In genomic region chr14:102554835-102555819, GRCh38 we compare ENCODE assay signal across 8 cellular contexts. TPM values are rescaled to one million over a fixed set of nuclear protein-coding genes. Genes with fewer than 3 reads are reported as not detected.
DNase-seq lines count a peak whose midpoint lies in the region; ATAC-seq and TF ChIP-seq lines count a peak whose summit lies in the region.

No MANE protein-coding gene starts in this region.

- no peak for ATAC-seq in GM21515 (IDR thresholded peaks at IDR 0.05; ENCODE audit: unreplicated experiment)

- H3K9me3 ChIP-seq in SJSA1 (replicated peaks) (no peaks in the 10 kb centered on the region), adrenal gland (replicated peaks in 1 of 3) (no peaks in the 10 kb centered on the region), iPS-18a (ENCODE audit: control insufficient read depth, low read depth, low read length) (no peaks in the 10 kb centered on the region)

- DNase-seq in NOMO-1 (lab: John Stamatoyannopoulos, UW; ENCODE audit: unreplicated experiment in 2 of 2) = peak; percentile 16 to 30
- no peak for DNase-seq in NOMO-1 treated with dmso at 0.1 percent for 144 hours (lab: John Stamatoyannopoulos, UW; ENCODE audit: unreplicated experiment)
- DNase-seq in SJSA1 (ENCODE audit: low read depth in 1 of 2, low spot score in 2 of 2) = peak in 1 of 2 experiments; percentile 41
- DNase-seq in adrenal gland = peak in 6 of 7 donors; percentile 32 to 60 (median 44)
- DNase-seq in stimulated activated CD4-positive, alpha-beta T cell treated with anti-CD3 and anti-CD28 coated beads, Interleukin-12 subunit alpha, Interleukin-12 subunit beta, amount 100 ng/mL, for 24 hours (ENCODE audit: low read depth in 2 of 2) = peak; percentile 16 to 48
- DNase-seq in NCI-H128 (lab: John Stamatoyannopoulos, UW; ENCODE audit: unreplicated experiment) = no peak

- WGBS in adrenal gland, 4 donors = 6 to 28% (median 10%) methylated on average over 19 to 94 of the region's 94 CpGs

- H3K4me3 ChIP-seq in SJSA1 (peak overlapping the region; percentile 72), adrenal gland (peak overlapping the region in 3 of 4 donors; percentile 54 to 96 (median 82)), iPS-18a (ENCODE audit: low read length) (peak overlapping the region; percentile 57)

- no peaks in the 10 kb centered on the region for H3K36me3 ChIP-seq in SJSA1
- H3K36me3 ChIP-seq in adrenal gland (replicated peaks in 1 of 2) = no peaks in the 10 kb centered on the region
- H3K36me3 ChIP-seq in iPS-18a (ENCODE audit: control insufficient read depth, low read depth, low read length) = no peaks in the 10 kb centered on the region

- intact Hi-C loops in adrenal gland (cut with DNase I) = no loop called here

- no peak for TF ChIP-seq CTCF in adrenal gland (IDR thresholded peaks at IDR 0.05)

- peak overlapping the region; percentile 83 for H3K9ac ChIP-seq in iPS-18a (ENCODE audit: low read length)

- H3K27me3 ChIP-seq in SJSA1 (replicated peaks) (no peaks in the 10 kb centered on the region), adrenal gland (no peaks in the 10 kb centered on the region), iPS-18a (ENCODE audit: control insufficient read depth, insufficient read depth, low read length) (no peaks in the 10 kb centered on the region)

- peaks cover 26% of the 10 kb centered on the region for H3K4me1 ChIP-seq in SJSA1 (replicated peaks)
- H3K4me1 ChIP-seq in adrenal gland (replicated peaks in 1 of 2) = peaks cover 0 to 5% of the 10 kb centered on the region in 2 donors
- H3K4me1 ChIP-seq in iPS-18a (ENCODE audit: control insufficient read depth, low read depth, low read length) = no peaks in the 10 kb centered on the region

- no peak for TF ChIP-seq POLR2A in adrenal gland (IDR thresholded peaks at IDR 0.05)

- H3K27ac ChIP-seq in SJSA1 (peak overlapping the region; percentile 66), adrenal gland (peak overlapping the region in 2 of 5 donors; percentile 68 to 73), iPS-18a (ENCODE audit: low read length) (peak overlapping the region; percentile 37)

RNA-seq across cellular contexts. Expression of gene RCOR1, which starts 37.3 kb away (rescaled TPM):
- 15.4 and 21.9 TPM in 2 replicates for total RNA-seq in SJSA1 (2014; rRNA removed; shearing (Covaris generic))
- total RNA-seq in adrenal gland = 10 to 100 TPM in 6 of 8 donors, 1 to 10 TPM in 2; 8.0 to 17.7 (median 12.6) TPM
- 10 to 100 TPM in 1 of 3 donors, 1 to 10 TPM in 2; 3.8 to 11.6 (median 4.4) TPM for polyA plus RNA-seq in adrenal gland

RNA-seq across cellular contexts. Expression of gene ANKRD9, which starts 45.6 kb away (rescaled TPM):
- total RNA-seq in SJSA1 (2014; rRNA removed; shearing (Covaris generic)) = 28.7 and 83.8 TPM in 2 replicates
- total RNA-seq in adrenal gland = 100 to 1,000 TPM in 1 of 8 donors, 10 to 100 TPM in 7; 21.4 to 105 (median 50.8) TPM
- polyA plus RNA-seq in adrenal gland = 10 to 100 TPM in 2 of 3 donors, 1 to 10 TPM in 1; 2.6 to 35.2 (median 19.5) TPM

Comparison
In these comparisons a context has a peak if more than half of its experiments do, and no peak if none do; other contexts are left out.
1. DNase-seq: peak in NOMO-1 (2 of 2), adrenal gland (6 of 7) and stimulated activated CD4-positive, alpha-beta T cell treated with anti-CD3 and anti-CD28 coated beads, Interleukin-12 subunit alpha, Interleukin-12 subunit beta, amount 100 ng/mL, for 24 hours (2 of 2); none in NOMO-1 treated with dmso at 0.1 percent for 144 hours (single experiment) and NCI-H128 (single experiment).
2. Peak in every context shown above with its lines, with median percentiles within 50 percentile points of each other: H3K4me3 ChIP-seq.